18 cellular contexts compared by ENCODE assay signal in the genomic region with DNA sequence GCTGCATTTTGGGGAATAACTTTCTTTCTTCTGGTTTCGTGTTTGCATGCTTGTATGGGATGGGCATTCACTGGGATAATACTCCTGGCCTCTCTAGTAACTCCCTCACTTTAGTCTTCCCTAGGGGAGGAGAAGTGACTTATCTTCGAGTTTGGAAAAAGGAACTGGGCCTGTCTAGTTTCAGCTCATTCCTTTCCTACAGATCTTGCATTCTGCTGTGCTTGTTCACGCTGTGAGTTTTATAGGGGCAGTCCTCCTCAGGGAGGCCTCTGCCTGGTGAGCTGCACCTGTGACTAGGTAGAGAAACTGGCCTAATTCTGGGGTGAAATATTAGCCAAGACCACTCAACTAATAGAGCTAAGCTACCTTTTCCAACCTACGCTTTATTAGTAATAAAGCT.
"Had no signal": no experiment of that assay in that cellular context is flagged by ENCODE, and none has a peak within 500 bp of the region (broad histone marks: within the 10 kb centered on the region; RNA-seq: fewer than 3 reads in every experiment).

No MANE protein-coding gene starts in this region.

- ATAC-seq: activated CD4-positive, alpha-beta T cell treated with anti-CD3 and anti-CD28 coated beads for 36 hours; activated CD8-positive, alpha-beta memory T cell treated with anti-CD3 and anti-CD28 coated beads, Interleukin-2, amount 10 ng/mL, durations not matched to agents 7 days and 5 days; stimulated activated memory B cell treated with anti-CD40 and anti-IgM and Interleukin-4, amounts not matched to agents 10 μg/mL and 1 μg/mL and 100 μg/mL, for 72 hours had no signal

- H3K4me3 ChIP-seq: tibial nerve had no signal

- H3K27ac ChIP-seq: neutrophil, tibial nerve, WERI-Rb-1 had no signal

- H3K4me3 Mint-ChIP-seq: activated CD4-positive, alpha-beta memory T cell treated with anti-CD3 and anti-CD28 coated beads for 36 hours; activated CD4-positive, alpha-beta T cell treated with anti-CD3 and anti-CD28 coated beads for 36 hours; activated CD8-positive, alpha-beta memory T cell treated with anti-CD3 and anti-CD28 coated beads, Interleukin-2, amount 10 ng/mL, durations not matched to agents 7 days and 5 days; activated naive CD4-positive, alpha-beta T cell treated with anti-CD3 and anti-CD28 coated beads, Interleukin-2, amount 10 ng/mL, durations not matched to agents 7 days and 5 days; central memory CD8-positive, alpha-beta T cell; stimulated activated memory B cell treated with anti-CD40 and anti-IgM and Interleukin-4, amounts not matched to agents 10 μg/mL and 1 μg/mL and 100 μg/mL, for 72 hours had no signal

- H3K27ac Mint-ChIP-seq: activated CD4-positive, alpha-beta memory T cell treated with anti-CD3 and anti-CD28 coated beads for 36 hours; activated CD4-positive, alpha-beta T cell treated with anti-CD3 and anti-CD28 coated beads for 36 hours; activated CD8-positive, alpha-beta memory T cell treated with anti-CD3 and anti-CD28 coated beads, Interleukin-2, amount 10 ng/mL, durations not matched to agents 7 days and 5 days; activated naive CD4-positive, alpha-beta T cell treated with anti-CD3 and anti-CD28 coated beads, Interleukin-2, amount 10 ng/mL, durations not matched to agents 7 days and 5 days; activated T-helper 2 cell treated with anti-CD3 and anti-CD28 coated beads, Interferon-gamma antibody, Interleukin-2, Interleukin-4, amounts not matched to agents 10 μg/mL and 5 μg/mL and 100 μg/mL, durations not matched to agents 14 hours and 24 hours and 36 hours; stimulated activated memory B cell treated with anti-CD40 and anti-IgM and Interleukin-4, amounts not matched to agents 10 μg/mL and 1 μg/mL and 100 μg/mL, for 72 hours had no signal

- DNase-seq: activated CD4-positive, alpha-beta memory T cell treated with anti-CD3 and anti-CD28 coated beads for 36 hours; activated CD4-positive, alpha-beta T cell treated with anti-CD3 and anti-CD28 coated beads for 36 hours; activated CD8-positive, alpha-beta memory T cell treated with anti-CD3 and anti-CD28 coated beads, Interleukin-2, amount 10 ng/mL, durations not matched to agents 7 days and 5 days; activated naive CD4-positive, alpha-beta T cell treated with anti-CD3 and anti-CD28 coated beads, Interleukin-2, amount 10 ng/mL, durations not matched to agents 7 days and 5 days; activated T-cell treated with anti-CD3 and anti-CD28 coated beads, Interleukin-2, amount 50 U/mL, for 1 hour; cortex of kidney; effector CD4-positive, alpha-beta T cell; foreskin melanocyte; midbrain; stimulated activated CD4-positive, alpha-beta T cell treated with anti-CD3 and anti-CD28 coated beads, Interleukin-2, amount 100 ng/mL, for 48 hours; T-helper 1 cell; T1000; WERI-Rb-1 had no signal

- H3K27me3 Mint-ChIP-seq: activated CD4-positive, alpha-beta memory T cell treated with anti-CD3 and anti-CD28 coated beads for 36 hours; activated CD4-positive, alpha-beta T cell treated with anti-CD3 and anti-CD28 coated beads for 36 hours; activated CD8-positive, alpha-beta memory T cell treated with anti-CD3 and anti-CD28 coated beads, Interleukin-2, amount 10 ng/mL, durations not matched to agents 7 days and 5 days; activated naive CD4-positive, alpha-beta T cell treated with anti-CD3 and anti-CD28 coated beads, Interleukin-2, amount 10 ng/mL, durations not matched to agents 7 days and 5 days; central memory CD8-positive, alpha-beta T cell; stimulated activated memory B cell treated with anti-CD40 and anti-IgM and Interleukin-4, amounts not matched to agents 10 μg/mL and 1 μg/mL and 100 μg/mL, for 72 hours had no signal

- H3K36me3 Mint-ChIP-seq: stimulated activated memory B cell treated with anti-CD40 and anti-IgM and Interleukin-4, amounts not matched to agents 10 μg/mL and 1 μg/mL and 100 μg/mL, for 72 hours had no signal

- H3K9me3 ChIP-seq: neutrophil, tibial nerve had no signal

- H3K27me3 ChIP-seq: neutrophil, tibial nerve had no signal

- H3K9me3 Mint-ChIP-seq: activated CD4-positive, alpha-beta memory T cell treated with anti-CD3 and anti-CD28 coated beads for 36 hours; activated naive CD4-positive, alpha-beta T cell treated with anti-CD3 and anti-CD28 coated beads, Interleukin-2, amount 10 ng/mL, durations not matched to agents 7 days and 5 days; activated T-helper 2 cell treated with anti-CD3 and anti-CD28 coated beads, Interferon-gamma antibody, Interleukin-2, Interleukin-4, amounts not matched to agents 10 μg/mL and 5 μg/mL and 100 μg/mL, durations not matched to agents 14 hours and 24 hours and 36 hours; central memory CD8-positive, alpha-beta T cell; stimulated activated memory B cell treated with anti-CD40 and anti-IgM and Interleukin-4, amounts not matched to agents 10 μg/mL and 1 μg/mL and 100 μg/mL, for 72 hours had no signal

- H3K36me3 ChIP-seq: neutrophil, tibial nerve, WERI-Rb-1 had no signal
